ENCODE assay signal across 24 cellular contexts in genomic region chr6:161044335-161044734, GRCh38. TPM values are rescaled to one million over a fixed set of nuclear protein-coding genes. Genes with fewer than 3 reads are reported as not detected.
DNase-seq lines count a peak whose midpoint lies in the region; ATAC-seq and TF ChIP-seq lines count a peak whose summit lies in the region.
"Had no signal": no experiment of that assay in that cellular context is flagged by ENCODE, and none has a peak within 500 bp of the region (broad histone marks: within the 10 kb centered on the region; RNA-seq: fewer than 3 reads in every experiment).

No MANE protein-coding gene starts in this region.

- H3K9me3 ChIP-seq in GM23248 (ENCODE audit: low read depth) (no peaks in the 10 kb centered on the region), PC-3 (ENCODE audit: low read length) (no peaks in the 10 kb centered on the region), osteoblast (ENCODE audit: low read depth, low read length) (no peaks in the 10 kb centered on the region)

- POLR2A ChIA-PET in PC-3 (lab: Charles Lee; ENCODE audit: unreplicated experiment) (no interaction called here), GM10248 (lab: Yijun Ruan, JAX) (no interaction called here)

- H3K36me3 Mint-ChIP-seq in central memory CD8-positive, alpha-beta T cell (ENCODE audit: insufficient read depth): peaks cover 6% of the 10 kb centered on the region

- peak overlapping the region; percentile 29 for H3K27ac Mint-ChIP-seq in central memory CD8-positive, alpha-beta T cell (ENCODE audit: low read depth)
- H3K27ac Mint-ChIP-seq: B cell, GM23338 had no signal

- intact Hi-C loops in PC-3 (cut with micrococcal nuclease): no loop called here

- peaks cover 91% of the 10 kb centered on the region for H3K79me2 ChIP-seq in GM23248 (ENCODE audit: insufficient read depth)
- H3K79me2 ChIP-seq in PC-3 (ENCODE audit: low read length): peaks cover 68% of the 10 kb centered on the region
- peaks cover 35% of the 10 kb centered on the region for H3K79me2 ChIP-seq in osteoblast (ENCODE audit: insufficient read depth, low read length)

- no peaks in the 10 kb centered on the region for H3K9me3 Mint-ChIP-seq in central memory CD8-positive, alpha-beta T cell
- H3K9me3 Mint-ChIP-seq: GM23338, H9 had no signal

- H3F3A ChIP-seq in GM23248 (ENCODE audit: insufficient read depth) (peaks cover 33% of the 10 kb centered on the region), PC-3 (ENCODE audit: low read length, unreplicated experiment) (no peaks in the 10 kb centered on the region)

- no peaks in the 10 kb centered on the region for H3K9me2 ChIP-seq in GM23248 (ENCODE audit: insufficient read depth)
- no peaks in the 10 kb centered on the region for H3K9me2 ChIP-seq in PC-3 (replicated peaks; ENCODE audit: low read length)

- BruUV-seq in PC-3 (replicated peaks; lab: Mats Ljungman, UMichigan): no TSS peak

- H2AFZ ChIP-seq in GM23248 (no peak overlapping the region), PC-3 (ENCODE audit: low read length) (no peak overlapping the region), osteoblast (ENCODE audit: low read length) (no peak overlapping the region)
- H2AFZ ChIP-seq: GM23338 had no signal

- no peak overlapping the region for H3K4me2 ChIP-seq in GM23248 (ENCODE audit: unreplicated experiment)
- no peak overlapping the region for H3K4me2 ChIP-seq in PC-3 (ENCODE audit: low read length)
- no peak overlapping the region for H3K4me2 ChIP-seq in osteoblast (ENCODE audit: insufficient read depth, low read length)
- H3K4me2 ChIP-seq: GM23338, KMS-11 had no signal

- H4K20me1 ChIP-seq in GM23248 (ENCODE audit: insufficient read depth) (no peaks in the 10 kb centered on the region), PC-3 (ENCODE audit: low read length) (no peaks in the 10 kb centered on the region), osteoblast (ENCODE audit: insufficient read depth, low read length) (no peaks in the 10 kb centered on the region)

- H3K9ac ChIP-seq in GM23248: no peak overlapping the region
- no peak overlapping the region for H3K9ac ChIP-seq in PC-3 (ENCODE audit: low read length)
- H3K9ac ChIP-seq: KMS-11 had no signal

- no peaks in the 10 kb centered on the region for H3K27me3 ChIP-seq in GM23248 (replicated peaks; ENCODE audit: insufficient read depth)
- H3K27me3 ChIP-seq in PC-3 (ENCODE audit: low read length): no peaks in the 10 kb centered on the region
- no peaks in the 10 kb centered on the region for H3K27me3 ChIP-seq in osteoblast (ENCODE audit: insufficient read depth, low read length)

- in situ Hi-C loops in GM23248 (cut with MboI): no loop called here

- H3K4me1 Mint-ChIP-seq in central memory CD8-positive, alpha-beta T cell: peaks cover 17% of the 10 kb centered on the region
- H3K4me1 Mint-ChIP-seq: GM23338, H9 had no signal

- ATAC-seq in PC-3 (no peak), HG02678 (IDR thresholded peaks at IDR 0.05; ENCODE audit: unreplicated experiment) (no peak)
- ATAC-seq in central memory CD8-positive, alpha-beta T cell (replicated peaks; ENCODE audit: extremely low read depth, poor library complexity, severe bottlenecking): no peak
- ATAC-seq: GM23338, Panc1 had no signal

- H3K36me3 ChIP-seq in GM23248 (ENCODE audit: low read depth) (0 out of 2 replicates have a peak, but pooled peaks cover 8% of the 10 kb centered on the region), PC-3 (ENCODE audit: low read depth, low read length) (peaks cover 22% of the 10 kb centered on the region), osteoblast (ENCODE audit: insufficient read depth, low read length) (peaks cover 14% of the 10 kb centered on the region)

- no peak overlapping the region for H3K4me3 Mint-ChIP-seq in central memory CD8-positive, alpha-beta T cell
- H3K4me3 Mint-ChIP-seq: B cell, GM23338, H9 had no signal

- WGBS in GM23248 (ENCODE audit: low coverage in 1 of 2, low lambda C conversion rate in 2 of 2, missing lambda C conversion rate in 2 of 2), 2 experiments: 93 to 96% methylated on average over 2 of the region's 2 CpGs

- H3K4me3 ChIP-seq in GM23248: no peak overlapping the region
- H3K4me3 ChIP-seq in PC-3 (ENCODE audit: low read length): no peak overlapping the region
- H3K4me3 ChIP-seq in osteoblast (ENCODE audit: insufficient read depth, low read length): no peak overlapping the region
- H3K4me3 ChIP-seq: GM23338 had no signal

- H3K27ac ChIP-seq in GM23248: no peak overlapping the region
- H3K27ac ChIP-seq in PC-3 (ENCODE audit: low read length): peak overlapping the region; percentile 20
- H3K27ac ChIP-seq in osteoblast (ENCODE audit: low read depth, low read length): peak overlapping the region; percentile 57
- H3K27ac ChIP-seq: C4-2B, KMS-11, RWPE1 had no signal

- DNase-seq in GM23248 (peak; percentile 30), PC-3 (peak; percentile 21), osteoblast (ENCODE audit: insufficient read length, low spot score, missing footprints) (peak; percentile 37), GM03348 (ENCODE audit: low spot score) (no peak), GM10248 (ENCODE audit: extremely low spot score) (no peak), foreskin melanocyte (no peak)
- no peak for DNase-seq in central memory CD8-positive, alpha-beta T cell (ENCODE audit: low spot score in 2 of 2)
- DNase-seq: Calu3, DMS79 treated with DMSO at 0.1 percent for 48 hours, H9, NCI-H1048, NCI-H1417, NCI-H1694 treated with DMSO at 0.1 percent for 48 hours, NCI-H2081, NCI-H2227 treated with DMSO at 0.1 percent for 48 hours, NCI-H526 treated with DMSO at 0.1 percent for 48 hours, SHP77 had no signal

- peaks cover 29% of the 10 kb centered on the region for H3K4me1 ChIP-seq in GM23248 (ENCODE audit: insufficient read depth)
- H3K4me1 ChIP-seq in PC-3 (ENCODE audit: insufficient read depth, low read length): peaks cover 13% of the 10 kb centered on the region
- H3K4me1 ChIP-seq in osteoblast (ENCODE audit: insufficient read depth, low read length): peaks cover 17% of the 10 kb centered on the region

- CTCF ChIA-PET in PC-3 (lab: Charles Lee): interaction anchor here (0.7 kb wide), 1 partner anchor 327 kb away, joined by 6 read pairs; no protein-coding TSS in a partner anchor
- CTCF ChIA-PET in GM10248 (lab: Yijun Ruan, JAX): interaction anchor here (0.7 to 1.8 kb wide), 2 partner anchors 18 to 52 kb away, joined by 3 to 6 read pairs; partner anchors contain the start of gene MAP3K4

- TF ChIP-seq CTCF in PC-3 (conservative IDR thresholded peaks at IDR 0.05; ENCODE audit: low read depth, low read length): no peak
- no peak for TF ChIP-seq CTCF in osteoblast (IDR thresholded peaks at IDR 0.05; ENCODE audit: extremely low read depth, low read depth, low read length)
- TF ChIP-seq CTCF in GM10248 (IDR thresholded peaks at IDR 0.05; ENCODE audit: control extremely low read depth, extremely low read depth, low read depth, missing control alignments): no peak

- H3K27me3 Mint-ChIP-seq in central memory CD8-positive, alpha-beta T cell: no peaks in the 10 kb centered on the region
- H3K27me3 Mint-ChIP-seq: B cell had no signal

RNA-seq across cellular contexts. Expression of gene MAP3K4, which starts 52.8 kb away (rescaled TPM):
- total RNA-seq in GM23248 (2014; rRNA removed; shearing (Covaris generic)): 24.0 and 26.2 TPM in 2 replicates
- 8.4 and 13.0 TPM in 2 replicates for polyA plus RNA-seq in GM23248 (2016; fragmentation: Nextera tagmentation; extraction: Ambion mirVana)
- 24.9 and 27.9 TPM in 2 replicates for total RNA-seq in PC-3 (2014; rRNA removed)
- 31.1 and 36.8 TPM in 2 replicates for total RNA-seq in osteoblast

Comparison
In these comparisons a context has a peak if more than half of its experiments do, and no peak if none do; other contexts are left out.
1. DNase-seq: peak in GM23248 (single experiment), PC-3 (single experiment) and osteoblast (single experiment); none in central memory CD8-positive, alpha-beta T cell (0 of 2), GM03348 (single experiment), GM10248 (single experiment) and foreskin melanocyte (single experiment).